ENCODE assay signal across 10 cellular contexts in the genomic region with DNA sequence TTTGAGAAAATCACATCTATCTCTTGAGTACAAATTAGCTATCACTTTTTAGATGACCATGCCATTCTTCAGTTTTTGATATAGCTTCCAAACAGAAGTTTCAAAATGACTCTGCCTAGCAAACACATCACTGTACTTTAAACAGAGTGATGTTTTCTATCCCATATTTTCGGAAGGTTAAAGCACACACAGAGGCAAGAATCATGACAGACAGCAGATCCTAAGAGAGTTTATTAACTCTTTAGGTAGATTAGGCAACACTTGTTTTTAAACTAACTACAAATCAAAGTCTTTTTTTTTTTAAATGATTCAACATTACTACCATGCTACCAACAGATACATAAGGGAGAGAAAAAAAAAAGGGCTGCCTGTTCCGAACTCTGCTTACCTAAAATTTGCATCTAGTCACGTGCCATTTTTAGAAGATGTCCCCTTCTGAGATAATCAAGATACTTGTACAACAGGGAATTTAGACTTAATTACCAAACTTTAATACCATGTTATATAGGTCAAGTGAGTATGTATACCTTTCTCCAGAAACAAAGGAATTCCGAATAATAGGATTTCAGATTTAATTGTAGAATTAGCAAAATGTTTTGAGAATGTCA. TPM values are rescaled to one million over a fixed set of nuclear protein-coding genes. Genes with fewer than 3 reads are reported as not detected.
A peak's percentile ranks its signal among the peaks of the same experiment; 100 is the strongest.
DNase-seq lines count a peak whose midpoint lies in the region; ATAC-seq, FAIRE-seq and TF ChIP-seq lines count a peak whose summit lies in the region.
"Had no signal": no experiment of that assay in that cellular context is flagged by ENCODE, and none has a peak within 500 bp of the region (broad histone marks: within the 10 kb centered on the region; RNA-seq: fewer than 3 reads in every experiment).

No MANE protein-coding gene starts in this region.

- H2AK5ac ChIP-seq in trophoblast cell (ENCODE audit: low read length): no peak overlapping the region

- no peak overlapping the region for H3K4ac ChIP-seq in trophoblast cell (ENCODE audit: low read depth, low read length)

- H3K14ac ChIP-seq in trophoblast cell (ENCODE audit: low read length): no peak overlapping the region

- H3K4me1 ChIP-seq in CD8-positive, alpha-beta memory T cell (ENCODE audit: insufficient read depth, low read length): peaks cover 33% of the 10 kb centered on the region
- H3K4me1 ChIP-seq in RWPE2 (ENCODE audit: insufficient read depth, poor library complexity, severe bottlenecking): peaks cover 26% of the 10 kb centered on the region
- H3K4me1 ChIP-seq in trophoblast cell (ENCODE audit: control insufficient read depth in 1 of 2, insufficient read depth in 2 of 2, low read length in 2 of 2): peaks cover 0 to 4% of the 10 kb centered on the region in 2 experiments

- H3K4me2 ChIP-seq in trophoblast cell (ENCODE audit: low read length): peak overlapping the region; percentile 66

- peaks cover 0 to 7% (median 0%) of the 10 kb centered on the region in 3 donors for H3K36me3 Mint-ChIP-seq in CD8-positive, alpha-beta memory T cell
- peaks cover 5% of the 10 kb centered on the region for H3K36me3 Mint-ChIP-seq in endothelial cell (ENCODE audit: low read depth, unreplicated experiment)
- H3K36me3 Mint-ChIP-seq: memory B cell had no signal

- no peak overlapping the region for H3K9ac ChIP-seq in trophoblast cell (ENCODE audit: low read length)

- no peak overlapping the region for H2BK5ac ChIP-seq in trophoblast cell (ENCODE audit: low read depth, low read length, poor library complexity)

- no peak overlapping the region for H4K91ac ChIP-seq in trophoblast cell (ENCODE audit: low read depth, low read length)

- H3K36me3 ChIP-seq in CD8-positive, alpha-beta memory T cell (ENCODE audit: insufficient read depth, low read length): no peaks in the 10 kb centered on the region
- H3K36me3 ChIP-seq in RWPE2 (ENCODE audit: low read depth) (no peaks in the 10 kb centered on the region), trophoblast cell (ENCODE audit: control insufficient read depth in 1 of 2, insufficient read depth in 2 of 2, low read length in 2 of 2) (peaks cover 0 to 4% of the 10 kb centered on the region in 2 experiments)

- ATAC-seq in RWPE2 (ENCODE audit: low read depth) (no peak), GM18907 (IDR thresholded peaks at IDR 0.05; ENCODE audit: unreplicated experiment) (no peak)

- no peak overlapping the region for H4K12ac ChIP-seq in trophoblast cell (ENCODE audit: low read depth, low read length)

- FAIRE-seq in RCC 7860 (lab: Jason Lieb, UNC): no peak

- H3K4me1 Mint-ChIP-seq in CD8-positive, alpha-beta memory T cell: peaks cover 45 to 70% (median 56%) of the 10 kb centered on the region in 3 donors
- peaks cover 28% of the 10 kb centered on the region for H3K4me1 Mint-ChIP-seq in endothelial cell (ENCODE audit: unreplicated experiment)

- H3K27ac ChIP-seq in CD8-positive, alpha-beta memory T cell (ENCODE audit: low read depth, low read length): no peak overlapping the region
- H3K27ac ChIP-seq in RWPE2 (ENCODE audit: poor library complexity, severe bottlenecking): peak overlapping the region; percentile 91
- H3K27ac ChIP-seq in trophoblast cell (ENCODE audit: low read depth, low read length): no peak overlapping the region

- POLR2A ChIA-PET in CD8-positive, alpha-beta memory T cell (lab: Charles Lee): interaction anchor here (1.1 kb wide), 1 partner anchor 83 kb away, joined by 4 read pairs; no protein-coding TSS in a partner anchor

- H3K79me1 ChIP-seq in trophoblast cell (ENCODE audit: low read length): peaks cover 25% of the 10 kb centered on the region

- peaks cover 28% of the 10 kb centered on the region for H3K79me2 ChIP-seq in trophoblast cell (ENCODE audit: control insufficient read depth, insufficient read depth, low read length, poor library complexity)

- TF ChIP-seq CTCF in RWPE2 (IDR thresholded peaks at IDR 0.05; ENCODE audit: poor library complexity, severe bottlenecking) (no peak), endothelial cell (IDR thresholded peaks at IDR 0.05; ENCODE audit: unreplicated experiment) (no peak)

- peaks cover 0 to 6% of the 10 kb centered on the region in 2 donors for H3K27me3 Mint-ChIP-seq in CD8-positive, alpha-beta memory T cell
- peaks cover 6% of the 10 kb centered on the region for H3K27me3 Mint-ChIP-seq in endothelial cell (ENCODE audit: unreplicated experiment)

- no CpG with 5 or more reads among the region's 4 CpGs for WGBS in trophoblast cell (ENCODE audit: extremely low coverage, insufficient coverage, insufficient read length)

- no peak for DNase-seq in CD8-positive, alpha-beta memory T cell
- no peak for DNase-seq in RWPE2 (ENCODE audit: low spot score)
- no peak for DNase-seq in endothelial cell (ENCODE audit: low spot score)
- DNase-seq in trophoblast cell: no peak
- no peak for DNase-seq in RCC 7860 (ENCODE audit: low spot score)
- DNase-seq in activated CD4-positive, CD25-positive, alpha-beta regulatory T cell (lab: John Stamatoyannopoulos, UW): no peak
- DNase-seq in activated effector memory CD4-positive, alpha-beta T cell treated with anti-CD3 and anti-CD28 coated beads, Interleukin-2, amount 50 U/mL, for 16 hours: no peak
- DNase-seq: SHP77 treated with DMSO at 0.1 percent for 48 hours had no signal

- no peak overlapping the region for H2AFZ ChIP-seq in trophoblast cell (ENCODE audit: insufficient read depth, low read length, poor library complexity)

- no peak overlapping the region for H4K8ac ChIP-seq in trophoblast cell (ENCODE audit: low read depth, low read length)

- H3K9me3 ChIP-seq in CD8-positive, alpha-beta memory T cell (ENCODE audit: low read length): no peaks in the 10 kb centered on the region
- H3K9me3 ChIP-seq in RWPE2 (ENCODE audit: severe bottlenecking) (no peaks in the 10 kb centered on the region), trophoblast cell (ENCODE audit: insufficient read depth, low read depth, low read length) (no peaks in the 10 kb centered on the region)

- no peaks in the 10 kb centered on the region for H3K9me3 Mint-ChIP-seq in CD8-positive, alpha-beta memory T cell
- H3K9me3 Mint-ChIP-seq in endothelial cell (ENCODE audit: unreplicated experiment): no peaks in the 10 kb centered on the region
- H3K9me3 Mint-ChIP-seq: memory B cell had no signal

- peak overlapping the region; percentile 93 to 99 (median 95) for H3K4me3 Mint-ChIP-seq in CD8-positive, alpha-beta memory T cell
- peak overlapping the region; percentile 96 for H3K4me3 Mint-ChIP-seq in endothelial cell (ENCODE audit: unreplicated experiment)

- no peak overlapping the region for H3K23ac ChIP-seq in trophoblast cell (ENCODE audit: low read length)

- peak overlapping the region in 7 of 8 donors; percentile 21 to 96 (median 64) for H3K27ac Mint-ChIP-seq in CD8-positive, alpha-beta memory T cell
- no peak overlapping the region for H3K27ac Mint-ChIP-seq in endothelial cell (ENCODE audit: unreplicated experiment)
- H3K27ac Mint-ChIP-seq: memory B cell had no signal

- H2BK120ac ChIP-seq in trophoblast cell (ENCODE audit: insufficient read depth, low read length, poor library complexity): no peak overlapping the region

- no peak overlapping the region for H2BK12ac ChIP-seq in trophoblast cell (ENCODE audit: low read length)

- CTCF ChIA-PET in CD8-positive, alpha-beta memory T cell (lab: Charles Lee): interaction anchor here (1.6 kb wide), 1 partner anchor 13 kb away, joined by 3 read pairs; no protein-coding TSS in a partner anchor

- no peaks in the 10 kb centered on the region for H3K27me3 ChIP-seq in CD8-positive, alpha-beta memory T cell (ENCODE audit: insufficient read depth, low read length, poor library complexity, severe bottlenecking)
- no peaks in the 10 kb centered on the region for H3K27me3 ChIP-seq in RWPE2 (ENCODE audit: insufficient read depth, poor library complexity, severe bottlenecking)
- H3K27me3 ChIP-seq in trophoblast cell (ENCODE audit: insufficient read depth, low read length): no peaks in the 10 kb centered on the region

- peak overlapping the region; percentile 49 for H3K4me3 ChIP-seq in CD8-positive, alpha-beta memory T cell (ENCODE audit: low read length)
- H3K4me3 ChIP-seq in RWPE2 (ENCODE audit: severe bottlenecking) (no peak overlapping the region), trophoblast cell (ENCODE audit: low read depth, low read length) (no peak overlapping the region)

- H3K18ac ChIP-seq in trophoblast cell (ENCODE audit: low read length): no peak overlapping the region

RNA-seq across cellular contexts. Expression of a gene that starts 2.7 kb away (rescaled TPM):
- 10 to 100 TPM; 48.8 to 50.3 TPM for total RNA-seq in CD8-positive, alpha-beta memory T cell
- 130 TPM for polyA plus RNA-seq in CD8-positive, alpha-beta memory T cell
- total RNA-seq in endothelial cell (ENCODE audit: unreplicated experiment): 136 TPM
- 232 and 237 TPM in 2 replicates for polyA plus RNA-seq in trophoblast cell (2013)
